ENCODE assay signal across 8 cellular contexts in the genomic region with DNA sequence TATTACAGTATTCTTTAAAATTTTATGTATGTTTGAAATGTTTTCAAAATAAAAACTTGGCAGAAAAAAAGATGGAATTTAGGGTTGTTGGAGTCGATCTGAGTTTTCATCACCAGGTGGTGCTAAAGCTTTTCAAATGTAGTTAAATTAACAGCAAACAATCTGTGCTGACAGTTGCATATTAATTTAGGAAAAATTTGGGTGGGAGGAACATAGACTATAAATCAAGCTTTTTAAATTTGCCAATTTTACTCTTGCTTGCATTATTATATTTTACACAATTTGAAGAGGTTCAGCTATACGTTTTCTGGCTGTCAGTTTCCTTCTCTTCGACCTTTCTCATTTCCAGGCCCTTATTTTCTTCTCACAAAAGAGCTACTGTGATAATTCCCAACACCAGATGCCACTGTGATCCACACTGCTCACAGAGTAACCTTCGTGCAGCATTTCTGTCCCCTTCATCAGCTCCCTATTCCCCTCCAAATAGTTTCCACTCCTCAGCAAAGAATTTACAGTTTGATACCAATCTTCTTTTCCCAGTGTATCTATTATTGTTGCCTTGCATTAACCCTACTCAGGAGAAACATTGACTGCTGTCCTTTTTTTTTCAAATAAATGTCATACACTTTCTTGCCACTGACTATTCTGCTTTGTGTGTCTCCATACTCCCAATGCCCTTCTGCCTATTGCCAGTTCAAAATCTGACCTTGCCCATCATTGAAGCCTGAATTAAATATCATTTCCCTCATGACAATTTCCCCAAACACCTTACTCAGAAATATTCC. TPM values are rescaled to one million over a fixed set of nuclear protein-coding genes. Genes with fewer than 3 reads are reported as not detected.
DNase-seq lines count a peak whose midpoint lies in the region; ATAC-seq and TF ChIP-seq lines count a peak whose summit lies in the region.

No MANE protein-coding gene starts in this region.

- H3K4me1 ChIP-seq in naive thymus-derived CD4-positive, alpha-beta T cell (ENCODE audit: control insufficient read depth in 2 of 2, insufficient read depth in 2 of 2, low read length in 2 of 2): no peaks in the 10 kb centered on the region

- no peaks in the 10 kb centered on the region for H3K36me3 Mint-ChIP-seq in naive thymus-derived CD4-positive, alpha-beta T cell
- H3K36me3 Mint-ChIP-seq in T-cell: no peaks in the 10 kb centered on the region

- H3K27ac Mint-ChIP-seq in naive thymus-derived CD4-positive, alpha-beta T cell: peak overlapping the region in 1 of 9 donors; percentile 23
- no peak overlapping the region for H3K27ac Mint-ChIP-seq in T-cell

- no peak for ATAC-seq in naive thymus-derived CD4-positive, alpha-beta T cell
- ATAC-seq in HG02840 (IDR thresholded peaks at IDR 0.05; ENCODE audit: low FRiP score, unreplicated experiment) (no peak), T-cell (replicated peaks in 1 of 4) (no peak)

- no peaks in the 10 kb centered on the region for H3K4me1 Mint-ChIP-seq in naive thymus-derived CD4-positive, alpha-beta T cell
- no peaks in the 10 kb centered on the region for H3K4me1 Mint-ChIP-seq in T-cell

- H3K9me3 ChIP-seq in naive thymus-derived CD4-positive, alpha-beta T cell (ENCODE audit: control insufficient read depth in 2 of 3, low read length in 3 of 3): no peaks in the 10 kb centered on the region

- DNase-seq in AG08395 (ENCODE audit: low spot score) (peak; percentile 30), GM13976 (ENCODE audit: low spot score) (no peak), NCI-H82 (lab: John Stamatoyannopoulos, UW) (peak; percentile 65), dorsolateral prefrontal cortex (peak in 3 of 10 donors; percentile 21 to 62 (median 50)), T-cell (no peak)
- DNase-seq in naive thymus-derived CD4-positive, alpha-beta T cell: peak in 5 of 9 donors; percentile 4 to 20 (median 14)
- DNase-seq in activated effector memory CD4-positive, alpha-beta T cell treated with Interleukin-2 at 50 U/mL for 16 hours: no peak

- H3K36me3 ChIP-seq in naive thymus-derived CD4-positive, alpha-beta T cell (ENCODE audit: control insufficient read depth in 2 of 3, insufficient read depth in 3 of 3, low read length in 3 of 3): no peaks in the 10 kb centered on the region

- no peak overlapping the region for H3K4me3 Mint-ChIP-seq in naive thymus-derived CD4-positive, alpha-beta T cell
- H3K4me3 Mint-ChIP-seq in T-cell: no peak overlapping the region

- peaks cover 0 to 23% (median 19%) of the 10 kb centered on the region in 5 donors for H3K27me3 Mint-ChIP-seq in naive thymus-derived CD4-positive, alpha-beta T cell
- peaks cover 0 to 12% of the 10 kb centered on the region in 2 donors for H3K27me3 Mint-ChIP-seq in T-cell

- in situ Hi-C loops in GM13976 (cut with MboI; ENCODE audit: low sequenced_read_pairs, unreplicated experiment): loop anchor here (10.0 kb wide), 1 partner anchor 603 kb away; no protein-coding TSS in a partner anchor

- TF ChIP-seq CTCF in GM13976 (IDR thresholded peaks at IDR 0.05; ENCODE audit: borderline replicate concordance, control extremely low read depth, extremely low read depth, insufficient read depth, missing control alignments) (peak; percentile 28), dorsolateral prefrontal cortex (IDR thresholded peaks at IDR 0.05 in 54 of 56, conservative IDR thresholded peaks at IDR 0.05 in 2 of 56; ENCODE audit: low read depth in 1 of 56, partially characterized antibody in 56 of 56) (peak; percentile 34 to 90 (median 78))

- H3K27me3 ChIP-seq in dorsolateral prefrontal cortex: no peaks in the 10 kb centered on the region
- no peaks in the 10 kb centered on the region for H3K27me3 ChIP-seq in naive thymus-derived CD4-positive, alpha-beta T cell (ENCODE audit: control insufficient read depth in 2 of 2, insufficient read depth in 2 of 2, low read length in 2 of 2)

- POLR2A ChIA-PET in naive thymus-derived CD4-positive, alpha-beta T cell (lab: Charles Lee): no interaction called here
- POLR2A ChIA-PET in T-cell (lab: Charles Lee): no interaction called here

- peak overlapping the region in 58 of 59 donors; percentile 14 to 92 (median 82) for H3K27ac ChIP-seq in dorsolateral prefrontal cortex
- no peak overlapping the region for H3K27ac ChIP-seq in naive thymus-derived CD4-positive, alpha-beta T cell (ENCODE audit: low read depth, low read length)

- CTCF ChIA-PET in naive thymus-derived CD4-positive, alpha-beta T cell (lab: Charles Lee): interaction anchor here (1.0 to 1.3 kb wide), 3 partner anchors 605 to 823 kb away, joined by 3 to 14 read pairs (median 3); no protein-coding TSS in a partner anchor
- CTCF ChIA-PET in T-cell (lab: Charles Lee): interaction anchor here (0.6 to 1.5 kb wide), 11 partner anchors 9 to 1380 kb away, joined by 3 to 24 read pairs (median 3); a partner anchor contains a TSS

- H3K4me3 ChIP-seq in dorsolateral prefrontal cortex: peak overlapping the region in 33 of 59 donors; percentile 1 to 49 (median 26)
- no peak overlapping the region for H3K4me3 ChIP-seq in naive thymus-derived CD4-positive, alpha-beta T cell (ENCODE audit: low read length)

- no peaks in the 10 kb centered on the region for H3K9me3 Mint-ChIP-seq in naive thymus-derived CD4-positive, alpha-beta T cell
- H3K9me3 Mint-ChIP-seq in T-cell: no peaks in the 10 kb centered on the region

- intact Hi-C loops in dorsolateral prefrontal cortex (cut with DNase I): loop anchor here (1.0 to 10.0 kb wide), 10 partner anchors 85 to 1383 kb away; a partner anchor contains a TSS
- intact Hi-C loops in naive thymus-derived CD4-positive, alpha-beta T cell (cut with micrococcal nuclease): loop anchor here (1.0 to 10.0 kb wide), 10 partner anchors 203 to 1705 kb away; a partner anchor contains a TSS

RNA-seq across cellular contexts. Expression of a gene that starts 53.4 kb away (rescaled TPM):
- total RNA-seq in dorsolateral prefrontal cortex (10 to 100 TPM in 119 of 120 experiments, 1 to 10 TPM in 1; 9.9 to 61.9 (median 29.6) TPM), T-cell (10 to 100 TPM; 10.1 to 14.1 (median 13.5) TPM)
- total RNA-seq in naive thymus-derived CD4-positive, alpha-beta T cell: 1 to 10 TPM; 5.5 to 9.8 (median 7.4) TPM
- polyA plus RNA-seq in naive thymus-derived CD4-positive, alpha-beta T cell: 10 to 100 TPM in 1 of 2 donors, 1 to 10 TPM in 1; 9.6 to 11.3 TPM

Comparison
In these comparisons a context has a peak if more than half of its experiments do, and no peak if none do; other contexts are left out.
1. DNase-seq: peak in AG08395 (single experiment), NCI-H82 (single experiment) and naive thymus-derived CD4-positive, alpha-beta T cell (5 of 9); none in GM13976 (single experiment), activated effector memory CD4-positive, alpha-beta T cell treated with Interleukin-2 at 50 U/mL for 16 hours (single experiment) and T-cell (0 of 34).